10 cellular contexts compared by ENCODE assay signal in the genomic region with DNA sequence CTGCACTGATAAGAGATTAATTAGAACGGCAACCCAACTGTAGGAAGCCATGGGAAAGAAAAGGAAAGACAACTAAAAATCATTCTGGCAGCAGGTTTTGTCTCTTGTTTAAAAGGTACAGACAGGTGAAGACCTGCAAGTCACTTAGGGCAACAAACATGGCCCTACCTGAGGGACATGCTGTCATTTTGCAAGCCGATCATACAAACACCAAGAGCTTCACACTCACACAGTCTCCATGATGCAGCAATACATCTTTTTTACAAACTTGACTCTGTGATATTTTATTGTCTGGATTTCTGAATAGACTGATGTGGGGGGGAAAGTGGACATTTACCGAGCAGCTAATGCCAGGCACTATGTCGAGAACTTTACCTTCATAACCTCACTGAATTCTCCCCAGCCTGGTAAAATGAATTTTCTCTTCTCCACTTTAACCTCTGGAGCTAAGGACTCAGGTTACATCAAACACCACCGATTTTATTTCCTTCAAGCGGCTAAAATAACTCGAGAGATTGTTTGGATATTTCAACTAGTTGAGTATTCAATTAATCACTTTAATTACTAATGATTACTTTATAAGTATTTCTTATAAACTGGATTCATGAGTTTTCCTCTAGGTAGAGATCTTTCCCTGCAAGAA.
A peak's percentile ranks its signal among the peaks of the same experiment; 100 is the strongest.
DNase-seq lines count a peak whose midpoint lies in the region; ATAC-seq and TF ChIP-seq lines count a peak whose summit lies in the region.
"Had no signal": no experiment of that assay in that cellular context is flagged by ENCODE, and none has a peak within 500 bp of the region (broad histone marks: within the 10 kb centered on the region; RNA-seq: fewer than 3 reads in every experiment).

No MANE protein-coding gene starts in this region.

- POLR2A ChIA-PET in MCF 10A (lab: Yijun Ruan, JAX) = interaction anchor here (0.9 to 5.1 kb wide), 18 partner anchors 11 to 243 kb away, joined by 3 to 52 read pairs (median 5); no protein-coding TSS in a partner anchor

- no peak for DNase-seq in MCF 10A (ENCODE audit: unreplicated experiment)
- DNase-seq in breast epithelium (ENCODE audit: low spot score in 2 of 2) = no peak
- DNase-seq in chondrocyte (ENCODE audit: low spot score) = no peak
- DNase-seq in type B pancreatic cell (ENCODE audit: extremely low spot score, unreplicated experiment) = no peak
- no peak for DNase-seq in ACHN
- DNase-seq in transverse colon = no peak

- H3K9me3 Mint-ChIP-seq in MCF 10A (ENCODE audit: unreplicated experiment) (no peaks in the 10 kb centered on the region), chondrocyte (ENCODE audit: low read depth) (no peaks in the 10 kb centered on the region), nephron (peaks cover under 1% of the 10 kb centered on the region), type B pancreatic cell (no peaks in the 10 kb centered on the region)
- H3K9me3 Mint-ChIP-seq: memory B cell had no signal

- H3K27ac ChIP-seq in breast epithelium (no peak overlapping the region), transverse colon (peak overlapping the region in 2 of 4 donors; percentile 6 to 35)
- H3K27ac ChIP-seq: upper lobe of left lung had no signal

- H3K4me1 ChIP-seq in breast epithelium = no peaks in the 10 kb centered on the region
- H3K4me1 ChIP-seq in transverse colon = peaks cover 0 to 15% (median 6%) of the 10 kb centered on the region in 4 donors

- H3K4me3 Mint-ChIP-seq in MCF 10A (ENCODE audit: unreplicated experiment) (peak overlapping the region; percentile 33), chondrocyte (ENCODE audit: unreplicated experiment) (peak overlapping the region; percentile 63), nephron (peak overlapping the region; percentile 75 to 81 (median 77)), type B pancreatic cell (peak overlapping the region; percentile 80)
- H3K4me3 Mint-ChIP-seq: memory B cell had no signal

- H3K27ac Mint-ChIP-seq in MCF 10A (ENCODE audit: low read depth, unreplicated experiment) = no peak overlapping the region
- peak overlapping the region; percentile 93 for H3K27ac Mint-ChIP-seq in chondrocyte (ENCODE audit: unreplicated experiment)
- H3K27ac Mint-ChIP-seq in nephron = peak overlapping the region; percentile 38 to 82 (median 61)
- H3K27ac Mint-ChIP-seq in type B pancreatic cell = peak overlapping the region; percentile 91

- peaks cover 23% of the 10 kb centered on the region for H3K36me3 Mint-ChIP-seq in MCF 10A (ENCODE audit: insufficient read depth, unreplicated experiment)
- peaks cover 2% of the 10 kb centered on the region for H3K36me3 Mint-ChIP-seq in chondrocyte (ENCODE audit: low read depth)
- peaks cover 5% of the 10 kb centered on the region for H3K36me3 Mint-ChIP-seq in nephron (ENCODE audit: low read depth)
- peaks cover 11% of the 10 kb centered on the region for H3K36me3 Mint-ChIP-seq in type B pancreatic cell

- TF ChIP-seq CTCF in MCF 10A (IDR thresholded peaks at IDR 0.05; ENCODE audit: unreplicated experiment) = no peak
- no peak for TF ChIP-seq CTCF in breast epithelium (IDR thresholded peaks at IDR 0.05)
- no peak for TF ChIP-seq CTCF in chondrocyte (IDR thresholded peaks at IDR 0.05)
- no peak for TF ChIP-seq CTCF in nephron (IDR thresholded peaks at IDR 0.05; ENCODE audit: unreplicated experiment in 3 of 3)
- no peak for TF ChIP-seq CTCF in type B pancreatic cell (conservative IDR thresholded peaks at IDR 0.05)
- TF ChIP-seq CTCF in transverse colon (IDR thresholded peaks at IDR 0.05) = no peak

- H3K4me1 Mint-ChIP-seq in MCF 10A (ENCODE audit: insufficient read depth, unreplicated experiment) (peaks cover 25% of the 10 kb centered on the region), chondrocyte (ENCODE audit: low read depth) (peaks cover 26% of the 10 kb centered on the region), nephron (peaks cover 44% of the 10 kb centered on the region), type B pancreatic cell (ENCODE audit: unreplicated experiment) (peaks cover 46% of the 10 kb centered on the region)

- H3K9me3 ChIP-seq in breast epithelium (no peaks in the 10 kb centered on the region), transverse colon (no peaks in the 10 kb centered on the region)
- H3K9me3 ChIP-seq: upper lobe of left lung had no signal

- H3K27me3 Mint-ChIP-seq in MCF 10A (ENCODE audit: insufficient read depth, unreplicated experiment) (no peaks in the 10 kb centered on the region), chondrocyte (ENCODE audit: low read depth) (no peaks in the 10 kb centered on the region), nephron (ENCODE audit: low read depth) (no peaks in the 10 kb centered on the region), type B pancreatic cell (no peaks in the 10 kb centered on the region)
- H3K27me3 Mint-ChIP-seq: memory B cell had no signal

- CTCF ChIA-PET in MCF 10A (lab: Yijun Ruan, JAX) = interaction anchor here (0.6 to 8.0 kb wide), 32 partner anchors 10 to 605 kb away, joined by 3 to 106 read pairs (median 4); no protein-coding TSS in a partner anchor

- BruUV-seq in MCF 10A (replicated peaks; lab: Mats Ljungman, UMichigan) = no TSS peak

- TF ChIP-seq EP300 in transverse colon (IDR thresholded peaks at IDR 0.05; ENCODE audit: low read depth) = no peak

- H3K36me3 ChIP-seq in breast epithelium = no peaks in the 10 kb centered on the region
- H3K36me3 ChIP-seq in transverse colon = no peaks in the 10 kb centered on the region
- H3K36me3 ChIP-seq: upper lobe of left lung had no signal

- no peak for ATAC-seq in GM19452 (IDR thresholded peaks at IDR 0.05; ENCODE audit: unreplicated experiment)

- in situ Hi-C loops in ACHN (cut with HindIII; ENCODE audit: low pct_ligation_motif_present, low pct_unique_long_range_greater_than_20kb, low sequenced_read_pairs) (no loop called here), transverse colon (cut with MboI; ENCODE audit: low pct_ligation_motif_present in 1 of 4, low pct_unique_long_range_greater_than_20kb in 1 of 4, low sequenced_read_pairs in 3 of 4) (loop anchor here (10.0 to 25.0 kb wide), 6 partner anchors 224 to 616 kb away; a partner anchor contains a TSS)

- H3K27me3 ChIP-seq in breast epithelium (no peaks in the 10 kb centered on the region), transverse colon (no peaks in the 10 kb centered on the region)
- H3K27me3 ChIP-seq: upper lobe of left lung had no signal

- intact Hi-C loops in MCF 10A (cut with micrococcal nuclease) = loop anchor here (2.0 to 10.0 kb wide), 5 partner anchors 28 to 606 kb away; a partner anchor contains a TSS
- intact Hi-C loops in breast epithelium (cut with DNase I; ENCODE audit: low total_unique reads) = no loop called here
- intact Hi-C loops in transverse colon (cut with DNase I; ENCODE audit: low total_unique reads) = loop anchor here (2.0 to 10.0 kb wide), 3 partner anchors 228 to 604 kb away; a partner anchor contains a TSS

- H3K4me3 ChIP-seq in breast epithelium = no peak overlapping the region
- no peak overlapping the region for H3K4me3 ChIP-seq in transverse colon
- H3K4me3 ChIP-seq: upper lobe of left lung had no signal

- 74 to 82% methylated on average over 7 of the region's 7 CpGs for WGBS in transverse colon (ENCODE audit: low coverage in 1 of 2), 2 donors

- no peak for TF ChIP-seq POLR2A in breast epithelium (IDR thresholded peaks at IDR 0.05)
- no peak for TF ChIP-seq POLR2A in transverse colon (IDR thresholded peaks at IDR 0.05)
